Comparison of ENCODE assay signal across 16 cellular contexts in genomic region chr11:127628463-127628785, GRCh38.
A peak's percentile ranks its signal among the peaks of the same experiment; 100 is the strongest.
DNase-seq lines count a peak whose midpoint lies in the region; ATAC-seq, FAIRE-seq and TF ChIP-seq lines count a peak whose summit lies in the region.
"Had no signal": no experiment of that assay in that cellular context is flagged by ENCODE, and none has a peak within 500 bp of the region (broad histone marks: within the 10 kb centered on the region; RNA-seq: fewer than 3 reads in every experiment).

No MANE protein-coding gene starts in this region.

- no peaks in the 10 kb centered on the region for H3K9me3 Mint-ChIP-seq in astrocyte (ENCODE audit: unreplicated experiment)

- no peaks in the 10 kb centered on the region for H3K4me1 Mint-ChIP-seq in astrocyte (ENCODE audit: low read depth, unreplicated experiment)
- H3K4me1 Mint-ChIP-seq: CD4-positive, CD25-positive, alpha-beta regulatory T cell had no signal

- no peak overlapping the region for H3K27ac Mint-ChIP-seq in astrocyte (ENCODE audit: unreplicated experiment)
- H3K27ac Mint-ChIP-seq: CD4-positive, CD25-positive, alpha-beta regulatory T cell had no signal

- no peak for FAIRE-seq in astrocyte (lab: Jason Lieb, UNC)
- FAIRE-seq: A549, GM19239, RCC 7860 had no signal

- ATAC-seq in aorta (ENCODE audit: low FRiP score) (peak; percentile 39), GM19467 (IDR thresholded peaks at IDR 0.05; ENCODE audit: unreplicated experiment) (no peak), HG03045 (IDR thresholded peaks at IDR 0.05; ENCODE audit: unreplicated experiment) (no peak)
- ATAC-seq: A549 had no signal

- no peaks in the 10 kb centered on the region for H4K20me1 ChIP-seq in astrocyte (ENCODE audit: insufficient read depth, low read length)
- H4K20me1 ChIP-seq in neural cell (ENCODE audit: insufficient read depth) = no peaks in the 10 kb centered on the region

- no peak for TF ChIP-seq CTCF in astrocyte (IDR thresholded peaks at IDR 0.05; ENCODE audit: insufficient read depth, low read depth, low read length)
- no peak for TF ChIP-seq CTCF in neural cell (IDR thresholded peaks at IDR 0.05; ENCODE audit: poor library complexity, severe bottlenecking)

- no peak overlapping the region for H3K27ac ChIP-seq in astrocyte (ENCODE audit: low read depth, low read length)
- no peak overlapping the region for H3K27ac ChIP-seq in neural cell (ENCODE audit: low read length)
- no peak overlapping the region for H3K27ac ChIP-seq in aorta (ENCODE audit: low read depth in 1 of 2, low read length in 2 of 2)
- H3K27ac ChIP-seq in effector memory CD4-positive, alpha-beta T cell (ENCODE audit: insufficient read depth, low read length, poor library complexity, severe bottlenecking) = no peak overlapping the region
- H3K27ac ChIP-seq: A549, GM23248, KMS-11, SJCRH30 had no signal

- H3K9ac ChIP-seq in astrocyte (ENCODE audit: low read length) (no peak overlapping the region), neural cell (ENCODE audit: low read length) (no peak overlapping the region)
- H3K9ac ChIP-seq: GM23248, KMS-11 had no signal

- peak overlapping the region; percentile 44 for H3K4me2 ChIP-seq in astrocyte (ENCODE audit: low read length)
- H3K4me2 ChIP-seq in neural cell (ENCODE audit: low read length) = no peak overlapping the region
- H3K4me2 ChIP-seq: A549, KMS-11 had no signal

- intact Hi-C loops in head of caudate nucleus (cut with DNase I) (no loop called here), aorta (cut with DNase I) (no loop called here)

- H3K79me2 ChIP-seq in astrocyte (ENCODE audit: insufficient read depth, low read length) (no peaks in the 10 kb centered on the region), neural cell (replicated peaks; ENCODE audit: insufficient read depth, low read length) (no peaks in the 10 kb centered on the region)

- TF ChIP-seq RAD21 in neural cell (conservative IDR thresholded peaks at IDR 0.05) = no peak

- H3K27me3 ChIP-seq in astrocyte (ENCODE audit: insufficient read depth, low read length) (no peaks in the 10 kb centered on the region), neural cell (ENCODE audit: insufficient read depth, low read depth, low read length) (no peaks in the 10 kb centered on the region), aorta (ENCODE audit: control insufficient read depth in 1 of 2, insufficient read depth in 2 of 2, low read length in 1 of 2) (no peaks in the 10 kb centered on the region)
- no peaks in the 10 kb centered on the region for H3K27me3 ChIP-seq in effector memory CD4-positive, alpha-beta T cell (replicated peaks; ENCODE audit: control insufficient read depth, insufficient read depth, low read length, poor library complexity, severe bottlenecking)
- H3K27me3 ChIP-seq: SJCRH30 had no signal

- H3K4me3 Mint-ChIP-seq in astrocyte (ENCODE audit: unreplicated experiment) = no peak overlapping the region
- H3K4me3 Mint-ChIP-seq: CD4-positive, CD25-positive, alpha-beta regulatory T cell had no signal

- no peak overlapping the region for H3K4me3 ChIP-seq in astrocyte (ENCODE audit: insufficient read depth, low read depth, low read length)
- peak overlapping the region; percentile 10 for H3K4me3 ChIP-seq in neural cell (ENCODE audit: low read length)
- H3K4me3 ChIP-seq in aorta (ENCODE audit: low read length in 2 of 2) = no peak overlapping the region
- H3K4me3 ChIP-seq in effector memory CD4-positive, alpha-beta T cell (ENCODE audit: insufficient read depth, low read depth, low read length, poor library complexity, severe bottlenecking) = no peak overlapping the region
- H3K4me3 ChIP-seq: A549, GM23248, SJCRH30 had no signal

- H3K9me3 ChIP-seq in astrocyte (ENCODE audit: insufficient read depth, low read depth, low read length) (no peaks in the 10 kb centered on the region), neural cell (ENCODE audit: low read length) (no peaks in the 10 kb centered on the region), aorta (ENCODE audit: control insufficient read depth, low read length) (no peaks in the 10 kb centered on the region)
- no peaks in the 10 kb centered on the region for H3K9me3 ChIP-seq in effector memory CD4-positive, alpha-beta T cell (ENCODE audit: control insufficient read depth, low read length)
- H3K9me3 ChIP-seq: A549, SJCRH30 had no signal

- no peaks in the 10 kb centered on the region for H3F3A ChIP-seq in neural cell (ENCODE audit: insufficient read depth, low read length, poor library complexity, severe bottlenecking)

- no peaks in the 10 kb centered on the region for H3K9me2 ChIP-seq in neural cell (ENCODE audit: insufficient read depth, low read length)

- 90 to 91% methylated on average over 5 of the region's 5 CpGs for WGBS in aorta, 2 donors

- H3K36me3 ChIP-seq in astrocyte (ENCODE audit: insufficient read depth, low read length) = no peaks in the 10 kb centered on the region
- no peaks in the 10 kb centered on the region for H3K36me3 ChIP-seq in neural cell (ENCODE audit: insufficient read depth, low read length)
- H3K36me3 ChIP-seq in aorta (ENCODE audit: control insufficient read depth in 1 of 2, insufficient read depth in 2 of 2, low read length in 1 of 2) = no peaks in the 10 kb centered on the region
- no peaks in the 10 kb centered on the region for H3K36me3 ChIP-seq in effector memory CD4-positive, alpha-beta T cell (ENCODE audit: control insufficient read depth, insufficient read depth, low read length)
- H3K36me3 ChIP-seq: SJCRH30 had no signal

- H2AFZ ChIP-seq in astrocyte (ENCODE audit: low read depth, low read length) (no peak overlapping the region), neural cell (ENCODE audit: low read depth, low read length) (no peak overlapping the region)
- H2AFZ ChIP-seq: GM23248 had no signal

- DNase-seq in astrocyte (ENCODE audit: low read depth) (no peak), head of caudate nucleus (peak in 30 of 42 donors; percentile 1 to 67 (median 24)), aorta (no peak)
- DNase-seq in effector memory CD4-positive, alpha-beta T cell = no peak
- DNase-seq: CD4-positive, CD25-positive, alpha-beta regulatory T cell; HCEC 1CT; NCI-H2171 treated with DMSO at 0.1 percent for 48 hours had no signal

- peaks cover 5% of the 10 kb centered on the region for H3K4me1 ChIP-seq in astrocyte (ENCODE audit: insufficient read depth, low read length)
- no peaks in the 10 kb centered on the region for H3K4me1 ChIP-seq in aorta (ENCODE audit: control insufficient read depth in 1 of 2, insufficient read depth in 2 of 2, low read length in 2 of 2)
- no peaks in the 10 kb centered on the region for H3K4me1 ChIP-seq in effector memory CD4-positive, alpha-beta T cell (ENCODE audit: control insufficient read depth, insufficient read depth, low read length, poor library complexity, severe bottlenecking)
- H3K4me1 ChIP-seq: A549, SJCRH30 had no signal

- TF ChIP-seq EP300 in neural cell (conservative IDR thresholded peaks at IDR 0.05; ENCODE audit: poor library complexity, severe bottlenecking) = peak; percentile 0

- H3K27me3 Mint-ChIP-seq in astrocyte (ENCODE audit: low read depth, unreplicated experiment) = peaks cover 5% of the 10 kb centered on the region
- H3K27me3 Mint-ChIP-seq: CD4-positive, CD25-positive, alpha-beta regulatory T cell had no signal

- H3K36me3 Mint-ChIP-seq in astrocyte (ENCODE audit: low read depth, unreplicated experiment) = no peaks in the 10 kb centered on the region
- H3K36me3 Mint-ChIP-seq: CD4-positive, CD25-positive, alpha-beta regulatory T cell had no signal

TF ChIP-seq in neural cell, 6 proteins besides CTCF, POLR2A, EP300 and RAD21:
- peak; percentile 4 for TF ChIP-seq POLR2AphosphoS5 (IDR thresholded peaks at IDR 0.05)
- TF ChIP-seq, protein P1, sequence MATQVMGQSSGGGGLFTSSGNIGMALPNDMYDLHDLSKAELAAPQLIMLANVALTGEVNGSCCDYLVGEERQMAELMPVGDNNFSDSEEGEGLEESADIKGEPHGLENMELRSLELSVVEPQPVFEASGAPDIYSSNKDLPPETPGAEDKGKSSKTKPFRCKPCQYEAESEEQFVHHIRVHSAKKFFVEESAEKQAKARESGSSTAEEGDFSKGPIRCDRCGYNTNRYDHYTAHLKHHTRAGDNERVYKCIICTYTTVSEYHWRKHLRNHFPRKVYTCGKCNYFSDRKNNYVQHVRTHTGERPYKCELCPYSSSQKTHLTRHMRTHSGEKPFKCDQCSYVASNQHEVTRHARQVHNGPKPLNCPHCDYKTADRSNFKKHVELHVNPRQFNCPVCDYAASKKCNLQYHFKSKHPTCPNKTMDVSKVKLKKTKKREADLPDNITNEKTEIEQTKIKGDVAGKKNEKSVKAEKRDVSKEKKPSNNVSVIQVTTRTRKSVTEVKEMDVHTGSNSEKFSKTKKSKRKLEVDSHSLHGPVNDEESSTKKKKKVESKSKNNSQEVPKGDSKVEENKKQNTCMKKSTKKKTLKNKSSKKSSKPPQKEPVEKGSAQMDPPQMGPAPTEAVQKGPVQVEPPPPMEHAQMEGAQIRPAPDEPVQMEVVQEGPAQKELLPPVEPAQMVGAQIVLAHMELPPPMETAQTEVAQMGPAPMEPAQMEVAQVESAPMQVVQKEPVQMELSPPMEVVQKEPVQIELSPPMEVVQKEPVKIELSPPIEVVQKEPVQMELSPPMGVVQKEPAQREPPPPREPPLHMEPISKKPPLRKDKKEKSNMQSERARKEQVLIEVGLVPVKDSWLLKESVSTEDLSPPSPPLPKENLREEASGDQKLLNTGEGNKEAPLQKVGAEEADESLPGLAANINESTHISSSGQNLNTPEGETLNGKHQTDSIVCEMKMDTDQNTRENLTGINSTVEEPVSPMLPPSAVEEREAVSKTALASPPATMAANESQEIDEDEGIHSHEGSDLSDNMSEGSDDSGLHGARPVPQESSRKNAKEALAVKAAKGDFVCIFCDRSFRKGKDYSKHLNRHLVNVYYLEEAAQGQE (IDR thresholded peaks at IDR 0.05; ENCODE audit: borderline replicate concordance) = no peak

Comparison
In these comparisons a context has a peak if more than half of its experiments do, and no peak if none do; other contexts are left out.
1. DNase-seq: peak in head of caudate nucleus (30 of 42); none in astrocyte (single experiment), aorta (0 of 2) and effector memory CD4-positive, alpha-beta T cell (0 of 3).